8 cellular contexts compared by ENCODE assay signal in the genomic region with DNA sequence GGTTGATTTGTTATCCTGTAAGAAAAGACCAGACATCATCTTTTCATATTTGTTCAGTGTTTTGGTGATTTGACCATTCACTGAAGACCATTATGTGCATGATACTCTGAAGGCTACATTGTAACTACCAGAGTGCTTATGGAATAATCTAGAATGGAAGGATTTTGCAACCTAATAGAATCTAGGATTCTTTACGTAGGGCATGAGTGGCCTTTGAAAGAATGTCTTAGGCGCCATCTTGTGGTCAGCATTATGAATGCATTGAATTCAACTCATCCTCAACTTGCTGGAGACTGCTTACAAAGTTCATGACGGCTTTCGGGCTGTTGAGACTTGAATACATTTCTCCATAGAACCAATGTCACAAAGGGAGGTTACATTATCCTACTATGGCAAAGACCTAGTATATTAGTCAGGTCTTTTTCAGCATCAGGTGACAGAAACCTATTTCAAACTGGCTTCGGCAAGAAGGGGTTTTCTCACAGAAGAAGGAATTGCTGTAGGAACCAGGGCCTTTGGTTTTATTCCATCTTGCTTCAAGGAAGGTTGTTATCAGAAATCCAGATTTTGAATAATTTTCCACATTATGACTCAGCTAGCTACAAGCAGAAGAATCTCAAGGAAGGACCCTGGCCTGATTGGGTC.
DNase-seq lines count a peak whose midpoint lies in the region; TF ChIP-seq lines count a peak whose summit lies in the region.

No MANE protein-coding gene starts in this region.

- peak; percentile 76 for DNase-seq in DMS 273 (lab: John Stamatoyannopoulos, UW; ENCODE audit: unreplicated experiment)
- no peak for DNase-seq in DMS 273 treated with DMSO at 0.1 percent for 48 hours (lab: John Stamatoyannopoulos, UW)
- DNase-seq in HEK293T (ENCODE audit: extremely low spot score): peak; percentile 64
- peak; percentile 43 to 85 (median 73) for DNase-seq in NCI-H1417 (lab: John Stamatoyannopoulos, UW)
- peak; percentile 32 for DNase-seq in T-helper 2 cell treated with Interferon-gamma antibody and Interleukin-4, amounts not matched to agents 5 μg/mL and 100 μg/mL, for 36 hours (ENCODE audit: low spot score)
- DNase-seq in cardiac fibroblast (ENCODE audit: low read depth in 2 of 2): peak; percentile 88 to 89
- DNase-seq in islet precursor cell: peak; percentile 59
- peak; percentile 13 for DNase-seq in stimulated activated CD4-positive, alpha-beta T cell treated with anti-CD3 and anti-CD28 coated beads, Interleukin-4, amount 100 ng/mL, for 1 hour

- POLR2A ChIA-PET in HEK293T (lab: Yijun Ruan, JAX): no interaction called here

- no peak overlapping the region for H3K4me3 ChIP-seq in cardiac fibroblast (replicated peaks in 1 of 2; ENCODE audit: low read depth in 2 of 2, low read length in 2 of 2)

- H3K27me3 Mint-ChIP-seq in T-helper 2 cell treated with Interferon-gamma antibody and Interleukin-4, amounts not matched to agents 5 μg/mL and 100 μg/mL, for 36 hours (ENCODE audit: low read depth): peaks cover 15% of the 10 kb centered on the region

- H3K4me1 Mint-ChIP-seq in T-helper 2 cell treated with Interferon-gamma antibody and Interleukin-4, amounts not matched to agents 5 μg/mL and 100 μg/mL, for 36 hours (ENCODE audit: low read depth): peaks cover 2% of the 10 kb centered on the region

- H3K36me3 Mint-ChIP-seq in T-helper 2 cell treated with Interferon-gamma antibody and Interleukin-4, amounts not matched to agents 5 μg/mL and 100 μg/mL, for 36 hours (ENCODE audit: low read depth): no peaks in the 10 kb centered on the region

- TF ChIP-seq CTCF in cardiac fibroblast (IDR thresholded peaks at IDR 0.05; ENCODE audit: low read depth, low read length): peak; percentile 75

- no peaks in the 10 kb centered on the region for H3K9me3 Mint-ChIP-seq in T-helper 2 cell treated with Interferon-gamma antibody and Interleukin-4, amounts not matched to agents 5 μg/mL and 100 μg/mL, for 36 hours

- no peak overlapping the region for H3K4me3 Mint-ChIP-seq in T-helper 2 cell treated with Interferon-gamma antibody and Interleukin-4, amounts not matched to agents 5 μg/mL and 100 μg/mL, for 36 hours

- CTCF ChIA-PET in HEK293T (lab: Yijun Ruan, JAX): interaction anchor here (0.8 to 1.2 kb wide), 2 partner anchors 111 to 278 kb away, joined by 3 read pairs; no protein-coding TSS in a partner anchor

- no peak overlapping the region for H3K27ac Mint-ChIP-seq in T-helper 2 cell treated with Interferon-gamma antibody and Interleukin-4, amounts not matched to agents 5 μg/mL and 100 μg/mL, for 36 hours

TF ChIP-seq in HEK293T, 16 proteins besides CTCF, POLR2A, EP300 and RAD21:
- TF ChIP-seq SP1 (IDR thresholded peaks at IDR 0.05): no peak
- no peak for TF ChIP-seq LEF1 (IDR thresholded peaks at IDR 0.05; ENCODE audit: borderline replicate concordance)
- TF ChIP-seq L3MBTL2 (conservative IDR thresholded peaks at IDR 0.05): no peak
- TF ChIP-seq FOXK2 (IDR thresholded peaks at IDR 0.05): no peak
- TF ChIP-seq HDGF (IDR thresholded peaks at IDR 0.05; ENCODE audit: borderline replicate concordance): no peak
- TF ChIP-seq ELF4 (IDR thresholded peaks at IDR 0.05): no peak
- no peak for TF ChIP-seq FOXA1 (IDR thresholded peaks at IDR 0.05)
